ENCODE assay signal across 26 cellular contexts in the genomic region with DNA sequence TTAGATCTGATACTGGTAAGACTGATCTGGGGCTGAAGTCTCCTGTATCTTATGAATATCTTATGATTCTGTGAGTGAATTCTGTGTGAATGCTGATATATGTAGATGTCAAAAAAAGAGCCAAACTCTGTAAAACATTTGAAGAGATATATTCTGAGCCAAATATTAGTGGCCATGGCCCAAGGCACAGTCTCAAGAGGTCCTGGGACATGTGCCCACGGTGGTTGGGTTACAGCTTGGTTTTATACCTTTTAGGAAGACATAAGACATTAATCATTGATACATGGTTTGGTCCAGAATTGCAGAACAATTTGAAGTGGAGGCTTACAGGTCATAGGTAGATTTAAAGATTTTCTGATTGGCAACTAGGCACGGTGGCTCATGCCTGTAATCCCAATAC.
"Had no signal": no experiment of that assay in that cellular context is flagged by ENCODE, and none has a peak within 500 bp of the region (broad histone marks: within the 10 kb centered on the region; RNA-seq: fewer than 3 reads in every experiment).

No MANE protein-coding gene starts in this region.

- H3K4me1 ChIP-seq: lower lobe of right lung, parathyroid adenoma, psoas muscle, right lobe of liver, testis, uterus had no signal

- H3K27me3 ChIP-seq: neural progenitor cell, neutrophil, right lobe of liver, stomach, testis, tibial artery, uterus had no signal

- H3K27me3 Mint-ChIP-seq: stimulated activated memory B cell treated with anti-CD40 and anti-IgM and Interleukin-4, amounts not matched to agents 10 μg/mL and 1 μg/mL and 100 μg/mL, for 72 hours; type B pancreatic cell had no signal

- H3K4me3 ChIP-seq: lower lobe of right lung, neural progenitor cell, psoas muscle, right lobe of liver, smooth muscle cell, stomach, testis, tibial artery, uterus had no signal

- H3K36me3 Mint-ChIP-seq: immature natural killer cell; naive thymus-derived CD8-positive, alpha-beta T cell; neural progenitor cell; stimulated activated memory B cell treated with anti-CD40 and anti-IgM and Interleukin-4, amounts not matched to agents 10 μg/mL and 1 μg/mL and 100 μg/mL, for 72 hours; type B pancreatic cell had no signal

- H3K4me3 Mint-ChIP-seq: immature natural killer cell; naive thymus-derived CD8-positive, alpha-beta T cell; nephron; neural progenitor cell; stimulated activated memory B cell treated with anti-CD40 and anti-IgM and Interleukin-4, amounts not matched to agents 10 μg/mL and 1 μg/mL and 100 μg/mL, for 72 hours; type B pancreatic cell had no signal

- H3K9me3 ChIP-seq: lower lobe of right lung, neutrophil, psoas muscle, right lobe of liver, stomach, testis, tibial artery, uterus had no signal

- H3K27ac Mint-ChIP-seq: immature natural killer cell; naive thymus-derived CD8-positive, alpha-beta T cell; neural progenitor cell; stimulated activated memory B cell treated with anti-CD40 and anti-IgM and Interleukin-4, amounts not matched to agents 10 μg/mL and 1 μg/mL and 100 μg/mL, for 72 hours had no signal

- H3K27ac ChIP-seq: lower lobe of right lung, neural progenitor cell, neutrophil, parathyroid adenoma, psoas muscle, right lobe of liver, stomach, testis, uterus had no signal

- DNase-seq: hypothalamus; immature natural killer cell; kidney; lower lobe of right lung; mammary epithelial cell; mesenchymal stem cell; naive thymus-derived CD8-positive, alpha-beta T cell; occipital lobe; psoas muscle; right lobe of liver; stimulated activated CD4-positive, alpha-beta T cell treated with anti-CD3 and anti-CD28 coated beads, Interleukin-1b, Interleukin-23, amount 100 ng/mL, for 48 hours; stimulated activated CD4-positive, alpha-beta T cell treated with anti-CD3 and anti-CD28 coated beads, Interleukin-2, amount 100 ng/mL, for 48 hours; stimulated activated CD4-positive, alpha-beta T cell treated with anti-CD3 and anti-CD28 coated beads, Interleukin-4, amount 100 ng/mL, for 4 hours; stimulated activated CD8-positive, alpha-beta memory T cell treated with anti-CD3 and anti-CD28 coated beads, Interleukin-4, amount 100 ng/mL, for 48 hours; stimulated activated naive CD8-positive, alpha-beta T cell treated with anti-CD3 and anti-CD28 coated beads, Interleukin-15, Interleukin-2, amounts not matched to agents 100 U/mL and 50 U/mL, for 24 hours; stomach; testis; tibial artery; uterus had no signal

- H3K9me3 Mint-ChIP-seq: nephron, neural progenitor cell, type B pancreatic cell had no signal

- H3K4me1 Mint-ChIP-seq: immature natural killer cell; naive thymus-derived CD8-positive, alpha-beta T cell; stimulated activated memory B cell treated with anti-CD40 and anti-IgM and Interleukin-4, amounts not matched to agents 10 μg/mL and 1 μg/mL and 100 μg/mL, for 72 hours had no signal

- H3K36me3 ChIP-seq: lower lobe of right lung, neural progenitor cell, neutrophil, right lobe of liver, stomach, tibial artery, uterus had no signal

- ATAC-seq: lower lobe of right lung; naive thymus-derived CD8-positive, alpha-beta T cell; psoas muscle; right lobe of liver; stimulated activated memory B cell treated with anti-CD40 and anti-IgM and Interleukin-4, amounts not matched to agents 10 μg/mL and 1 μg/mL and 100 μg/mL, for 72 hours; stimulated activated naive CD8-positive, alpha-beta T cell treated with anti-CD3 and anti-CD28 coated beads, Interleukin-15, Interleukin-2, amounts not matched to agents 100 U/mL and 50 U/mL, for 24 hours had no signal
